Comparison of ENCODE assay signal across 8 cellular contexts in genomic region chr1:2044510-2045319, GRCh38. TPM values are rescaled to one million over a fixed set of nuclear protein-coding genes. Genes with fewer than 3 reads are reported as not detected.
DNase-seq lines count a peak whose midpoint lies in the region; ATAC-seq and TF ChIP-seq lines count a peak whose summit lies in the region.

No MANE protein-coding gene starts in this region.

- peaks cover 22% of the 10 kb centered on the region for H3K4me1 Mint-ChIP-seq in activated CD8-positive, alpha-beta T cell treated with anti-CD3 and anti-CD28 coated beads for 36 hours (ENCODE audit: low read depth)

- no peaks in the 10 kb centered on the region for H3K9me3 Mint-ChIP-seq in activated CD8-positive, alpha-beta T cell treated with anti-CD3 and anti-CD28 coated beads for 36 hours

- TF ChIP-seq CTCF in activated CD8-positive, alpha-beta T cell treated with anti-CD3 and anti-CD28 coated beads for 36 hours (IDR thresholded peaks at IDR 0.05) = peak; percentile 95

- H3K27ac Mint-ChIP-seq in activated CD8-positive, alpha-beta T cell treated with anti-CD3 and anti-CD28 coated beads for 36 hours = peak overlapping the region; percentile 8

- intact Hi-C loops in activated CD8-positive, alpha-beta T cell treated with anti-CD3 and anti-CD28 coated beads for 36 hours (cut with micrococcal nuclease) = loop anchor here (5.0 kb wide), 1 partner anchor 82 kb away; no protein-coding TSS in a partner anchor

- CTCF ChIA-PET in activated CD8-positive, alpha-beta T cell treated with anti-CD3 and anti-CD28 coated beads for 36 hours (lab: Charles Lee) = interaction anchor here (0.6 to 4.2 kb wide), 36 partner anchors 10 to 246 kb away, joined by 3 to 100 read pairs (median 4); partner anchors contain the start of genes CFAP74 and TMEM52

- H3K27me3 Mint-ChIP-seq in activated CD8-positive, alpha-beta T cell treated with anti-CD3 and anti-CD28 coated beads for 36 hours = peaks cover 6% of the 10 kb centered on the region

- ATAC-seq in activated CD8-positive, alpha-beta T cell treated with anti-CD3 and anti-CD28 coated beads for 36 hours = peak; percentile 83
- ATAC-seq in GM21390 (IDR thresholded peaks at IDR 0.05; ENCODE audit: unreplicated experiment) = no peak

- POLR2A ChIA-PET in activated CD8-positive, alpha-beta T cell treated with anti-CD3 and anti-CD28 coated beads for 36 hours (lab: Charles Lee) = interaction anchor here (0.6 to 1.7 kb wide), 3 partner anchors 13 to 115 kb away, joined by 3 to 4 read pairs (median 3); no protein-coding TSS in a partner anchor

- no peaks in the 10 kb centered on the region for H3K36me3 Mint-ChIP-seq in activated CD8-positive, alpha-beta T cell treated with anti-CD3 and anti-CD28 coated beads for 36 hours (ENCODE audit: low read depth)

- peak; percentile 6 for DNase-seq in NCI-H146 (lab: John Stamatoyannopoulos, UW)
- DNase-seq in NCI-H146 treated with DMSO at 0.1 percent for 48 hours (lab: John Stamatoyannopoulos, UW; ENCODE audit: unreplicated experiment) = no peak
- DNase-seq in NCI-H2171 treated with DMSO at 0.1 percent for 48 hours (lab: John Stamatoyannopoulos, UW) = peak; percentile 44
- DNase-seq in activated CD8-positive, alpha-beta T cell treated with anti-CD3 and anti-CD28 coated beads for 36 hours = peak; percentile 78
- peak; percentile 88 for DNase-seq in ecto neural progenitor cell (ENCODE audit: low spot score)
- DNase-seq in medulla oblongata (ENCODE audit: extremely low spot score) = peak; percentile 63
- DNase-seq in stimulated activated CD8-positive, alpha-beta memory T cell treated with anti-CD3 and anti-CD28 coated beads, Interleukin-12 subunit alpha, Interleukin-12 subunit beta, amount 100 ng/mL, for 4 hours (ENCODE audit: low read depth) = peak; percentile 72

- peak overlapping the region; percentile 71 for H3K4me3 Mint-ChIP-seq in activated CD8-positive, alpha-beta T cell treated with anti-CD3 and anti-CD28 coated beads for 36 hours

RNA-seq across cellular contexts. Expression of gene PRKCZ, which starts 5.5 kb away (rescaled TPM):
- total RNA-seq in activated CD8-positive, alpha-beta T cell treated with anti-CD3 and anti-CD28 coated beads for 36 hours = 10 to 100 TPM; 15.4 to 15.7 TPM

RNA-seq across cellular contexts. Expression of gene GABRD, which starts 25.6 kb away (rescaled TPM):
- not detected for total RNA-seq in activated CD8-positive, alpha-beta T cell treated with anti-CD3 and anti-CD28 coated beads for 36 hours

RNA-seq across cellular contexts. Expression of gene CFAP74, which starts 41.1 kb away (rescaled TPM):
- total RNA-seq in activated CD8-positive, alpha-beta T cell treated with anti-CD3 and anti-CD28 coated beads for 36 hours = under 1 TPM; 0.38 to 0.41 TPM
